Comparison of ENCODE assay signal across 11 cellular contexts in the genomic region with DNA sequence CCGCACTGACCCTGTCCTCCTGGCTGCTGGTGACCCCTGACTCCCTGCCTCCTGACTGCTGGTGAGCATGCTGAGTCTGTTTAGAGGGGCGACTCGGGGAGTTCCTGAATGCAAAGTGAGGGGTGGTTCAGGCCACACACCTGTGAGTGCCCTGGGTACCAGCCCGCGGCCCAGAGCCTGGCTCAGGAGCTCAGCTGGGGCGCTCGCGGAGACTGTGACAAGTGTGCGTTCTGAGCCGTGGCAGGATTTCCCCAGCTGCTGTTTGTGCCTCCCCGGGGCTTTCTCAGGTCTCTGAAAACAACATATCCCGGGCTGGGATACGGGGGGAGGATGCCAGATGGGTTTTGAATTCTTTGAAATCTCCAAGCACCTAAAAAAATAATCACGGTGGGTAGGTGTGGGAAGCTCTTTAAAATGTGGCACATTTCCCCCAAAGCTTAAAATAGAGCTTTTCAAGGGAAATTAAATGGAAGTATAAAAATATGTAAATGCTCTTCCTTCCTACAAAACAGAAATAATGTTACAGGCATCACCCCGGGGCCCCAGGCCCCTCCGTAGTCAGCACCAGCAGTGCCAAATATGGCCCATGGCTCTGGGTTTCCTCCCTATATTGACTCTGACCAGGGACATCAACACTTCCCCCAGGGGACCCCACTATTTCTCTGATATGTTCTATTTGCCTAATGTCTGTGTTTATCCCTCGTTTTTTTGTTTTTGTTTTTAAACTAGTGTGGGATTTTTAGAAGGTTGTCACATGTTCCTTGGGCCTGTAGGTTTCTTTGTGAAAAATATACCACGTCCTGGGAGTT. TPM values are rescaled to one million over a fixed set of nuclear protein-coding genes. Genes with fewer than 3 reads are reported as not detected.
DNase-seq lines count a peak whose midpoint lies in the region; ATAC-seq and TF ChIP-seq lines count a peak whose summit lies in the region.
"Had no signal": no experiment of that assay in that cellular context is flagged by ENCODE, and none has a peak within 500 bp of the region (broad histone marks: within the 10 kb centered on the region; RNA-seq: fewer than 3 reads in every experiment).

No MANE protein-coding gene starts in this region.

- no peaks in the 10 kb centered on the region for H3F3A ChIP-seq in MM.1S (ENCODE audit: insufficient read depth, low read length)

- H3K9me2 ChIP-seq in MM.1S (replicated peaks; ENCODE audit: insufficient read depth, low read length), result no peaks in the 10 kb centered on the region

- no peak for TF ChIP-seq CTCF in GM20000 (IDR thresholded peaks at IDR 0.05; ENCODE audit: extremely low read depth, missing control alignments)
- no peak for TF ChIP-seq CTCF in MM.1S (IDR thresholded peaks at IDR 0.05; ENCODE audit: low read length)

- peaks cover 0 to 8% of the 10 kb centered on the region in 2 donors for H3K9me3 Mint-ChIP-seq in activated naive CD4-positive, alpha-beta T cell treated with anti-CD3 and anti-CD28 coated beads, Interleukin-2, amount 50 U/mL, for 72 hours
- no peaks in the 10 kb centered on the region for H3K9me3 Mint-ChIP-seq in stimulated activated memory B cell treated with anti-CD40 and anti-IgM and Interleukin-4, amounts not matched to agents 10 μg/mL and 1 μg/mL and 100 μg/mL, for 72 hours

- no peaks in the 10 kb centered on the region for H3K9me3 ChIP-seq in MM.1S (replicated peaks; ENCODE audit: insufficient read depth, low read length)

- H3K79me2 ChIP-seq in MM.1S (ENCODE audit: low read length), result no peaks in the 10 kb centered on the region

- peak overlapping the region; percentile 67 for H3K4me3 Mint-ChIP-seq in stimulated activated memory B cell treated with anti-CD40 and anti-IgM and Interleukin-4, amounts not matched to agents 10 μg/mL and 1 μg/mL and 100 μg/mL, for 72 hours

- H3K27me3 ChIP-seq in MM.1S (replicated peaks; ENCODE audit: insufficient read depth, low read length), result no peaks in the 10 kb centered on the region

- peak overlapping the region; percentile 90 for H3K27ac Mint-ChIP-seq in activated naive CD4-positive, alpha-beta T cell treated with anti-CD3 and anti-CD28 coated beads, Interleukin-2, amount 50 U/mL, for 72 hours
- peak overlapping the region; percentile 95 for H3K27ac Mint-ChIP-seq in stimulated activated memory B cell treated with anti-CD40 and anti-IgM and Interleukin-4, amounts not matched to agents 10 μg/mL and 1 μg/mL and 100 μg/mL, for 72 hours

- peaks cover 75% of the 10 kb centered on the region for H3K4me1 Mint-ChIP-seq in stimulated activated memory B cell treated with anti-CD40 and anti-IgM and Interleukin-4, amounts not matched to agents 10 μg/mL and 1 μg/mL and 100 μg/mL, for 72 hours

- H3K36me3 ChIP-seq in MM.1S (replicated peaks; ENCODE audit: insufficient read depth, low read length), result no peaks in the 10 kb centered on the region

- H3K36me3 Mint-ChIP-seq in activated naive CD4-positive, alpha-beta T cell treated with anti-CD3 and anti-CD28 coated beads, Interleukin-2, amount 50 U/mL, for 72 hours, result no peaks in the 10 kb centered on the region
- H3K36me3 Mint-ChIP-seq in stimulated activated memory B cell treated with anti-CD40 and anti-IgM and Interleukin-4, amounts not matched to agents 10 μg/mL and 1 μg/mL and 100 μg/mL, for 72 hours, result no peaks in the 10 kb centered on the region

- H3K9ac ChIP-seq in MM.1S (ENCODE audit: low read length), result no peak overlapping the region

- no peak overlapping the region for H2AFZ ChIP-seq in MM.1S (ENCODE audit: low read length)

- H3K4me3 ChIP-seq in MM.1S (ENCODE audit: low read length), result no peak overlapping the region
- H3K4me3 ChIP-seq: SK-N-MC had no signal

- no peaks in the 10 kb centered on the region for H3K4me1 ChIP-seq in MM.1S (ENCODE audit: low read length)

- H4K20me1 ChIP-seq in MM.1S (ENCODE audit: insufficient read depth, low read length), result no peaks in the 10 kb centered on the region

- ATAC-seq in activated naive CD4-positive, alpha-beta T cell treated with anti-CD3 and anti-CD28 coated beads, Interleukin-2, amount 50 U/mL, for 72 hours, result peak; percentile 51 to 57
- ATAC-seq in stimulated activated memory B cell treated with anti-CD40 and anti-IgM and Interleukin-4, amounts not matched to agents 10 μg/mL and 1 μg/mL and 100 μg/mL, for 72 hours, result peak; percentile 95
- ATAC-seq in HG03378 (IDR thresholded peaks at IDR 0.05; ENCODE audit: unreplicated experiment), result no peak

- DNase-seq in GM20000 (ENCODE audit: low spot score) (peak; percentile 66), NCI-H524 treated with DMSO at 0.1 percent for 48 hours (lab: John Stamatoyannopoulos, UW) (peak; percentile 79), HPDE6-E6E7 (ENCODE audit: extremely low spot score) (no peak), MM.1S (no peak), mesenteric fat pad (ENCODE audit: low spot score) (no peak)
- no peak for DNase-seq in activated naive CD4-positive, alpha-beta T cell treated with anti-CD3 and anti-CD28 coated beads, Interleukin-2, amount 50 U/mL, for 72 hours (ENCODE audit: low spot score in 2 of 2)
- DNase-seq: islet precursor cell had no signal

- no peaks in the 10 kb centered on the region for H3K27me3 Mint-ChIP-seq in stimulated activated memory B cell treated with anti-CD40 and anti-IgM and Interleukin-4, amounts not matched to agents 10 μg/mL and 1 μg/mL and 100 μg/mL, for 72 hours

- no peak overlapping the region for H3K4me2 ChIP-seq in MM.1S (ENCODE audit: low read depth, low read length)

- H3K27ac ChIP-seq in MM.1S (ENCODE audit: low read length), result no peak overlapping the region
- H3K27ac ChIP-seq: SK-N-MC had no signal

RNA-seq across cellular contexts. Expression of gene TAGAP, which starts 49.9 kb away (rescaled TPM):
- 10 to 100 TPM; 29.9 to 65.0 TPM for total RNA-seq in activated naive CD4-positive, alpha-beta T cell treated with anti-CD3 and anti-CD28 coated beads, Interleukin-2, amount 50 U/mL, for 72 hours
- 5.7 TPM for total RNA-seq in mesenteric fat pad
- total RNA-seq: HT1080 had no signal

Comparison
In these comparisons a context has a peak if more than half of its experiments do, and no peak if none do; other contexts are left out.
1. DNase-seq: peak in GM20000 (single experiment) and NCI-H524 treated with DMSO at 0.1 percent for 48 hours (single experiment); none in activated naive CD4-positive, alpha-beta T cell treated with anti-CD3 and anti-CD28 coated beads, Interleukin-2, amount 50 U/mL, for 72 hours (0 of 2), HPDE6-E6E7 (single experiment), MM.1S (single experiment) and mesenteric fat pad (single experiment).